Comparison of ENCODE assay signal across 11 cellular contexts in the genomic region with DNA sequence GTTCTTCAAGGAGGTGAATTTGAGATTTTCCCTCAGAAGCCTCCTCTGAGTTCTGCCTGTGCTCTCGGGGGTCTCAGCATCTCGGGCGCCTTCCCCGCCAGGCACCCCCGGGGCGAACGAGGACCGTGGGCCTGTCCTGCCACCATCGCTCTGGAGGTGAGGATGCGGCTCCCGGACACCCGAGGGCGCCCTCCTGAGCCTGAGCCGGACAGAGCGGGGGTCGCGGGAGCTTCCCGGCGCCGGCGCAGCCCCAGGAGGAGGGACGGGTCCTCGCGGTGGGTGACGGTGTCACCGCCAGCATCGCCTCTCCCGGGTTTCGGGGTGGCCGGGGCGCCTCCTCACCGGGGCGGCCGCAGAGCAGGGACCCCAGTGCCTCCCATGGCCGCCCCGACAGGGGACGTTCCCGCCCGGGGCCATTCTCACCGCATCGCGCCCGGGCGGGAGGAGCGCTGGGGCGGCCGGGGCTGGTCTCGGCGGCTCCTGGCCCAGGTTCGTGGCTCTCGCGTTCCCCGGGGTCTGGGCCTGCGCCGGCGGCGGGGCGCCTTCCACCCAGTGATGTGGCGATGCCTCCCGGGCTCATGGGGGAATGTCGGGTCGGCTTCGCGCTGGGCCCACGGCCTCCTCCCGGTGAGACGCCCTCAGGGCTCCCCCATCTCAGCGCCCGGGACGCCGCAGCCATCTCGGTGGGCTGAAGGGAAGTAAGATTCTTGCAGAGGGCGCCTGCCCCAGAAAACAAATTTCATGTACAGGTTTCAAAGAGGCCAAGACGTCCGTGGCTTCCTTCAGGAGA.
A peak's percentile ranks its signal among the peaks of the same experiment; 100 is the strongest.
DNase-seq lines count a peak whose midpoint lies in the region; ATAC-seq and TF ChIP-seq lines count a peak whose summit lies in the region.
"Had no signal": no experiment of that assay in that cellular context is flagged by ENCODE, and none has a peak within 500 bp of the region (broad histone marks: within the 10 kb centered on the region; RNA-seq: fewer than 3 reads in every experiment).

No MANE protein-coding gene starts in this region.

- POLR2A ChIA-PET in CD4-positive, alpha-beta T cell (lab: Charles Lee), result interaction anchor here (1.4 kb wide), 1 partner anchor 28 kb away, joined by 5 read pairs; no protein-coding TSS in a partner anchor

- TF ChIP-seq CTCF in CD4-positive, alpha-beta T cell (IDR thresholded peaks at IDR 0.05), result peak; percentile 25
- peak; percentile 67 for TF ChIP-seq CTCF in progenitor cell of endocrine pancreas (IDR thresholded peaks at IDR 0.05; ENCODE audit: unreplicated experiment)

- 6% methylated on average over 75 of the region's 75 CpGs for WGBS in right cardiac atrium

- H3K9me3 ChIP-seq in CD4-positive, alpha-beta T cell (ENCODE audit: control insufficient read depth, low read length), result no peaks in the 10 kb centered on the region
- no peaks in the 10 kb centered on the region for H3K9me3 ChIP-seq in right cardiac atrium (ENCODE audit: control insufficient read depth, low read length)

- no peak for ATAC-seq in CD4-positive, alpha-beta T cell (ENCODE audit: poor library complexity)
- peak; percentile 39 for ATAC-seq in activated T-helper 17 cell treated with anti-CD3 and anti-CD28 coated beads, Interleukin-2, amount 50 U/mL, for 72 hours (replicated peaks)
- ATAC-seq in right cardiac atrium, result peak; percentile 80 to 82
- no peak for ATAC-seq in GM18511 (IDR thresholded peaks at IDR 0.05; ENCODE audit: unreplicated experiment)
- ATAC-seq in GM19463 (IDR thresholded peaks at IDR 0.05; ENCODE audit: unreplicated experiment), result no peak

- H3K4me3 Mint-ChIP-seq in CD4-positive, alpha-beta T cell, result peak overlapping the region; percentile 83
- H3K4me3 Mint-ChIP-seq in activated T-helper 17 cell treated with anti-CD3 and anti-CD28 coated beads, Interleukin-2, amount 50 U/mL, for 72 hours, result peak overlapping the region; percentile 33
- H3K4me3 Mint-ChIP-seq in progenitor cell of endocrine pancreas (ENCODE audit: low read depth), result peak overlapping the region; percentile 61

- peaks cover 16% of the 10 kb centered on the region for H3K27me3 Mint-ChIP-seq in CD4-positive, alpha-beta T cell
- peaks cover 10% of the 10 kb centered on the region for H3K27me3 Mint-ChIP-seq in activated T-helper 17 cell treated with anti-CD3 and anti-CD28 coated beads, Interleukin-2, amount 50 U/mL, for 72 hours
- H3K27me3 Mint-ChIP-seq in progenitor cell of endocrine pancreas, result peaks cover 12% of the 10 kb centered on the region

- intact Hi-C loops in CD4-positive, alpha-beta T cell (cut with DNase I, micrococcal nuclease), result no loop called here
- intact Hi-C loops in right cardiac atrium (cut with DNase I), result loop anchor here in 1 of 4 donors (10.0 kb wide), 2 partner anchors 333 to 553 kb away; partner anchors contain the start of gene DLL1

- H3K27ac ChIP-seq in CD4-positive, alpha-beta T cell (ENCODE audit: low read depth, low read length), result no peak overlapping the region
- no peak overlapping the region for H3K27ac ChIP-seq in right cardiac atrium (ENCODE audit: low read length)

- peak in 3 of 10 experiments; percentile 15 to 39 (median 16) for DNase-seq in CD4-positive, alpha-beta T cell
- peak in 2 of 3 donors; percentile 76 to 82 for DNase-seq in right cardiac atrium
- peak; percentile 45 for DNase-seq in progenitor cell of endocrine pancreas (ENCODE audit: low spot score, unreplicated experiment)
- DNase-seq in NCI-H1092 (lab: John Stamatoyannopoulos, UW), result no peak
- no peak for DNase-seq in NCI-H526 treated with DMSO at 0.1 percent for 48 hours (lab: John Stamatoyannopoulos, UW)
- DNase-seq: DND-41, NCI-H2171 treated with DMSO at 0.1 percent for 48 hours, occipital lobe had no signal

- H3K27ac Mint-ChIP-seq in CD4-positive, alpha-beta T cell, result peak overlapping the region; percentile 79
- no peak overlapping the region for H3K27ac Mint-ChIP-seq in activated T-helper 17 cell treated with anti-CD3 and anti-CD28 coated beads, Interleukin-2, amount 50 U/mL, for 72 hours
- no peak overlapping the region for H3K27ac Mint-ChIP-seq in progenitor cell of endocrine pancreas

- peaks cover 17% of the 10 kb centered on the region for H3K4me1 Mint-ChIP-seq in CD4-positive, alpha-beta T cell (ENCODE audit: low read depth)
- H3K4me1 Mint-ChIP-seq in activated T-helper 17 cell treated with anti-CD3 and anti-CD28 coated beads, Interleukin-2, amount 50 U/mL, for 72 hours, result no peaks in the 10 kb centered on the region
- H3K4me1 Mint-ChIP-seq in progenitor cell of endocrine pancreas (ENCODE audit: low read depth), result peaks cover 12% of the 10 kb centered on the region

- peaks cover 5% of the 10 kb centered on the region for H3K27me3 ChIP-seq in CD4-positive, alpha-beta T cell (ENCODE audit: control insufficient read depth, insufficient read depth, low read length)
- no peaks in the 10 kb centered on the region for H3K27me3 ChIP-seq in right cardiac atrium (ENCODE audit: control insufficient read depth, insufficient read depth)

- no peaks in the 10 kb centered on the region for H3K4me1 ChIP-seq in right cardiac atrium (ENCODE audit: control insufficient read depth, insufficient read depth, low read length)

- peak overlapping the region; percentile 54 for H3K4me3 ChIP-seq in right cardiac atrium (ENCODE audit: low read length)

- no peaks in the 10 kb centered on the region for H3K36me3 Mint-ChIP-seq in CD4-positive, alpha-beta T cell (ENCODE audit: low read depth)
- H3K36me3 Mint-ChIP-seq in activated T-helper 17 cell treated with anti-CD3 and anti-CD28 coated beads, Interleukin-2, amount 50 U/mL, for 72 hours (ENCODE audit: low read depth), result no peaks in the 10 kb centered on the region
- H3K36me3 Mint-ChIP-seq in progenitor cell of endocrine pancreas (ENCODE audit: insufficient read depth), result peaks cover 7% of the 10 kb centered on the region

- H3K9me3 Mint-ChIP-seq in CD4-positive, alpha-beta T cell, result no peaks in the 10 kb centered on the region
- no peaks in the 10 kb centered on the region for H3K9me3 Mint-ChIP-seq in activated T-helper 17 cell treated with anti-CD3 and anti-CD28 coated beads, Interleukin-2, amount 50 U/mL, for 72 hours
- H3K9me3 Mint-ChIP-seq in progenitor cell of endocrine pancreas (ENCODE audit: low read depth), result no peaks in the 10 kb centered on the region

- CTCF ChIA-PET in CD4-positive, alpha-beta T cell (lab: Charles Lee), result no interaction called here

Comparison
In these comparisons a context has a peak if more than half of its experiments do, and no peak if none do; other contexts are left out.
1. ATAC-seq: peak in activated T-helper 17 cell treated with anti-CD3 and anti-CD28 coated beads, Interleukin-2, amount 50 U/mL, for 72 hours (single experiment) and right cardiac atrium (2 of 2); none in CD4-positive, alpha-beta T cell (single experiment), GM18511 (single experiment) and GM19463 (single experiment).
2. DNase-seq: peak in right cardiac atrium (2 of 3) and progenitor cell of endocrine pancreas (single experiment); none in NCI-H1092 (single experiment) and NCI-H526 treated with DMSO at 0.1 percent for 48 hours (single experiment).
3. H3K4me3 Mint-ChIP-seq: peak in every context shown above with its lines; median percentile 83 in CD4-positive, alpha-beta T cell; 61 in progenitor cell of endocrine pancreas; 33 in activated T-helper 17 cell treated with anti-CD3 and anti-CD28 coated beads, Interleukin-2, amount 50 U/mL, for 72 hours.